In genomic region chr7:141366098-141366621, GRCh38 we compare ENCODE assay signal across 16 cellular contexts.
DNase-seq lines count a peak whose midpoint lies in the region; ATAC-seq, FAIRE-seq and TF ChIP-seq lines count a peak whose summit lies in the region.
"Had no signal": no experiment of that assay in that cellular context is flagged by ENCODE, and none has a peak within 500 bp of the region (broad histone marks: within the 10 kb centered on the region; RNA-seq: fewer than 3 reads in every experiment).

No MANE protein-coding gene starts in this region.

- H3K27me3 ChIP-seq in Caco-2 (replicated peaks; ENCODE audit: control insufficient read depth, insufficient read depth, low read length) (no peaks in the 10 kb centered on the region), heart left ventricle (no peaks in the 10 kb centered on the region)
- H3K27me3 ChIP-seq in naive thymus-derived CD4-positive, alpha-beta T cell (ENCODE audit: control insufficient read depth in 2 of 2, insufficient read depth in 2 of 2, low read length in 2 of 2), result no peaks in the 10 kb centered on the region
- H3K27me3 ChIP-seq: upper lobe of left lung had no signal

- no peaks in the 10 kb centered on the region for H3K9me3 ChIP-seq in Caco-2
- no peaks in the 10 kb centered on the region for H3K9me3 ChIP-seq in heart left ventricle
- no peaks in the 10 kb centered on the region for H3K9me3 ChIP-seq in naive thymus-derived CD4-positive, alpha-beta T cell (ENCODE audit: control insufficient read depth in 2 of 3, low read length in 3 of 3)
- H3K9me3 ChIP-seq: upper lobe of left lung had no signal

- POLR2A ChIA-PET in Caco-2 (lab: Charles Lee), result no interaction called here
- POLR2A ChIA-PET in naive thymus-derived CD4-positive, alpha-beta T cell (lab: Charles Lee), result no interaction called here

- TF ChIP-seq CTCF in Caco-2 (IDR thresholded peaks at IDR 0.05; ENCODE audit: insufficient read depth in 1 of 2, low read depth in 1 of 2, low read length in 1 of 2, severe bottlenecking in 1 of 2, unreplicated experiment in 1 of 2), result no peak
- no peak for TF ChIP-seq CTCF in heart left ventricle (IDR thresholded peaks at IDR 0.05)
- TF ChIP-seq CTCF in nephron (IDR thresholded peaks at IDR 0.05; ENCODE audit: unreplicated experiment in 3 of 3), result no peak
- no peak for TF ChIP-seq CTCF in D721Med (IDR thresholded peaks at IDR 0.05; ENCODE audit: insufficient read depth, missing control alignments)

- H3K27ac ChIP-seq in heart left ventricle, result peak overlapping the region; percentile 67 to 87 (median 74)
- no peak overlapping the region for H3K27ac ChIP-seq in naive thymus-derived CD4-positive, alpha-beta T cell (ENCODE audit: low read depth, low read length)
- H3K27ac ChIP-seq: upper lobe of left lung had no signal

- H3K36me3 ChIP-seq in Caco-2 (ENCODE audit: control insufficient read depth, insufficient read depth, low read length) (no peaks in the 10 kb centered on the region), heart left ventricle (no peaks in the 10 kb centered on the region)
- no peaks in the 10 kb centered on the region for H3K36me3 ChIP-seq in naive thymus-derived CD4-positive, alpha-beta T cell (ENCODE audit: control insufficient read depth in 2 of 3, insufficient read depth in 3 of 3, low read length in 3 of 3)
- H3K36me3 ChIP-seq: upper lobe of left lung had no signal

- peak; percentile 60 to 79 (median 68) for ATAC-seq in heart left ventricle
- ATAC-seq in naive thymus-derived CD4-positive, alpha-beta T cell, result no peak
- no peak for ATAC-seq in natural killer cell treated with Interleukin-12 subunit alpha and Interleukin-12 subunit beta and Interleukin-15 and Interleukin-18, amount 100 ng/mL, for 72 hours

- WGBS in heart left ventricle, 4 donors, result 8 to 20% (median 12%) methylated on average over 6 of the region's 6 CpGs

- DNase-seq in Caco-2, result peak; percentile 52
- peak; percentile 18 for DNase-seq in NCI-H69 (lab: John Stamatoyannopoulos, UW)
- DNase-seq in heart left ventricle, result peak in 1 of 5 donors; percentile 28
- no peak for DNase-seq in naive thymus-derived CD4-positive, alpha-beta T cell
- DNase-seq in D721Med (ENCODE audit: insufficient read length, low spot score), result no peak
- DNase-seq in superior temporal gyrus (ENCODE audit: extremely low spot score), result no peak
- DNase-seq in natural killer cell treated with Interleukin-12 subunit alpha and Interleukin-12 subunit beta and Interleukin-15 and Interleukin-18, amount 100 ng/mL, for 72 hours (ENCODE audit: low spot score), result no peak
- DNase-seq: activated CD4-positive, CD25-positive, alpha-beta regulatory T cell treated with anti-CD3 and anti-CD28 coated beads, Interleukin-2, amount 50 U/mL, for 72 hours; activated T-cell treated with anti-CD3 and anti-CD28 coated beads, Interleukin-2, amount 50 U/mL, for 1 hour; amygdala; effector memory CD4-positive, alpha-beta T cell; NCI-H2171; OCI-M1; upper lobe of left lung had no signal

- peaks cover 22% of the 10 kb centered on the region for H3K4me1 ChIP-seq in Caco-2
- H3K4me1 ChIP-seq in heart left ventricle, result peaks cover 0 to 85% (median 31%) of the 10 kb centered on the region in 12 donors
- H3K4me1 ChIP-seq in naive thymus-derived CD4-positive, alpha-beta T cell (ENCODE audit: control insufficient read depth in 2 of 2, insufficient read depth in 2 of 2, low read length in 2 of 2), result no peaks in the 10 kb centered on the region

- CTCF ChIA-PET in Caco-2 (lab: Charles Lee), result no interaction called here
- CTCF ChIA-PET in naive thymus-derived CD4-positive, alpha-beta T cell (lab: Charles Lee), result no interaction called here

- H3K9me3 Mint-ChIP-seq in Caco-2 (ENCODE audit: unreplicated experiment), result no peaks in the 10 kb centered on the region
- no peaks in the 10 kb centered on the region for H3K9me3 Mint-ChIP-seq in nephron
- H3K9me3 Mint-ChIP-seq in naive thymus-derived CD4-positive, alpha-beta T cell, result peaks cover 0 to under 1% (median 0%) of the 10 kb centered on the region in 11 donors
- H3K9me3 Mint-ChIP-seq in natural killer cell treated with Interleukin-12 subunit alpha and Interleukin-12 subunit beta and Interleukin-15 and Interleukin-18, amount 100 ng/mL, for 72 hours, result no peaks in the 10 kb centered on the region

- no peak for TF ChIP-seq POLR2A in heart left ventricle (IDR thresholded peaks at IDR 0.05)

- intact Hi-C loops in Caco-2 (cut with micrococcal nuclease; ENCODE audit: unreplicated experiment), result no loop called here
- intact Hi-C loops in heart left ventricle (cut with DNase I), result loop anchor here in 4 of 10 donors (1.0 to 10.0 kb wide), 6 partner anchors 59 to 169 kb away; no protein-coding TSS in a partner anchor
- intact Hi-C loops in naive thymus-derived CD4-positive, alpha-beta T cell (cut with micrococcal nuclease), result no loop called here

- no TSS peak for BruUV-seq in Caco-2 (replicated peaks; lab: Mats Ljungman, UMichigan)

- no peaks in the 10 kb centered on the region for H3K27me3 Mint-ChIP-seq in Caco-2 (ENCODE audit: insufficient read depth, unreplicated experiment)
- H3K27me3 Mint-ChIP-seq in nephron (ENCODE audit: low read depth), result peaks cover 3% of the 10 kb centered on the region
- H3K27me3 Mint-ChIP-seq in naive thymus-derived CD4-positive, alpha-beta T cell, result peaks cover 0 to 5% (median 0%) of the 10 kb centered on the region in 5 donors
- H3K27me3 Mint-ChIP-seq in natural killer cell treated with Interleukin-12 subunit alpha and Interleukin-12 subunit beta and Interleukin-15 and Interleukin-18, amount 100 ng/mL, for 72 hours, result peaks cover 5 to 6% of the 10 kb centered on the region in 2 donors

- H3K36me3 Mint-ChIP-seq in Caco-2 (ENCODE audit: insufficient read depth, unreplicated experiment) (no peaks in the 10 kb centered on the region), nephron (ENCODE audit: low read depth) (no peaks in the 10 kb centered on the region)
- H3K36me3 Mint-ChIP-seq in naive thymus-derived CD4-positive, alpha-beta T cell, result no peaks in the 10 kb centered on the region
- no peaks in the 10 kb centered on the region for H3K36me3 Mint-ChIP-seq in natural killer cell treated with Interleukin-12 subunit alpha and Interleukin-12 subunit beta and Interleukin-15 and Interleukin-18, amount 100 ng/mL, for 72 hours

- no peak for FAIRE-seq in D721Med (lab: Jason Lieb, UNC)
- FAIRE-seq: A204.1 had no signal

- H3K4me3 Mint-ChIP-seq in Caco-2 (ENCODE audit: unreplicated experiment), result peak overlapping the region; percentile 60
- peak overlapping the region in 2 of 3 experiments; percentile 2 to 7 for H3K4me3 Mint-ChIP-seq in nephron
- H3K4me3 Mint-ChIP-seq in naive thymus-derived CD4-positive, alpha-beta T cell, result no peak overlapping the region
- no peak overlapping the region for H3K4me3 Mint-ChIP-seq in natural killer cell treated with Interleukin-12 subunit alpha and Interleukin-12 subunit beta and Interleukin-15 and Interleukin-18, amount 100 ng/mL, for 72 hours

- H3K4me1 Mint-ChIP-seq in Caco-2 (ENCODE audit: low read depth, unreplicated experiment) (peaks cover 22% of the 10 kb centered on the region), nephron (peaks cover 46% of the 10 kb centered on the region)
- H3K4me1 Mint-ChIP-seq in naive thymus-derived CD4-positive, alpha-beta T cell, result no peaks in the 10 kb centered on the region
- peaks cover 0 to 3% of the 10 kb centered on the region in 2 donors for H3K4me1 Mint-ChIP-seq in natural killer cell treated with Interleukin-12 subunit alpha and Interleukin-12 subunit beta and Interleukin-15 and Interleukin-18, amount 100 ng/mL, for 72 hours (ENCODE audit: low read depth in 2 of 2)

- H3K4me3 ChIP-seq in Caco-2 (ENCODE audit: low read depth, low read length) (no peak overlapping the region), heart left ventricle (no peak overlapping the region)
- no peak overlapping the region for H3K4me3 ChIP-seq in naive thymus-derived CD4-positive, alpha-beta T cell (ENCODE audit: low read length)
- H3K4me3 ChIP-seq: upper lobe of left lung had no signal

- peak overlapping the region; percentile 83 for H3K27ac Mint-ChIP-seq in Caco-2 (ENCODE audit: unreplicated experiment)
- peak overlapping the region; percentile 68 to 81 (median 78) for H3K27ac Mint-ChIP-seq in nephron
- peak overlapping the region in 1 of 9 donors; percentile 2 for H3K27ac Mint-ChIP-seq in naive thymus-derived CD4-positive, alpha-beta T cell
- no peak overlapping the region for H3K27ac Mint-ChIP-seq in natural killer cell treated with Interleukin-12 subunit alpha and Interleukin-12 subunit beta and Interleukin-15 and Interleukin-18, amount 100 ng/mL, for 72 hours

Comparison
In these comparisons a context has a peak if more than half of its experiments do, and no peak if none do; other contexts are left out.
1. DNase-seq: peak in Caco-2 (2 of 2) and NCI-H69 (single experiment); none in naive thymus-derived CD4-positive, alpha-beta T cell (0 of 9), D721Med (single experiment), superior temporal gyrus (single experiment) and natural killer cell treated with Interleukin-12 subunit alpha and Interleukin-12 subunit beta and Interleukin-15 and Interleukin-18, amount 100 ng/mL, for 72 hours (single experiment).
2. H3K27ac Mint-ChIP-seq: peak in Caco-2 (single experiment) and nephron (3 of 3); none in natural killer cell treated with Interleukin-12 subunit alpha and Interleukin-12 subunit beta and Interleukin-15 and Interleukin-18, amount 100 ng/mL, for 72 hours (0 of 2).
3. H3K4me3 Mint-ChIP-seq: peak in Caco-2 (single experiment) and nephron (2 of 3); none in naive thymus-derived CD4-positive, alpha-beta T cell (0 of 10) and natural killer cell treated with Interleukin-12 subunit alpha and Interleukin-12 subunit beta and Interleukin-15 and Interleukin-18, amount 100 ng/mL, for 72 hours (single experiment).
4. ATAC-seq: peak in heart left ventricle (4 of 4); none in naive thymus-derived CD4-positive, alpha-beta T cell (single experiment) and natural killer cell treated with Interleukin-12 subunit alpha and Interleukin-12 subunit beta and Interleukin-15 and Interleukin-18, amount 100 ng/mL, for 72 hours (0 of 2).